1 cellular context compared by ENCODE assay signal in genomic region chr3:156606729-156607128, GRCh38.
TF ChIP-seq lines count a peak whose summit lies in the region.

No MANE protein-coding gene starts in this region.

TF ChIP-seq in GM23338, 12 proteins besides CTCF, POLR2A, EP300 and RAD21 (continued from another document):
- TF ChIP-seq, protein P1, sequence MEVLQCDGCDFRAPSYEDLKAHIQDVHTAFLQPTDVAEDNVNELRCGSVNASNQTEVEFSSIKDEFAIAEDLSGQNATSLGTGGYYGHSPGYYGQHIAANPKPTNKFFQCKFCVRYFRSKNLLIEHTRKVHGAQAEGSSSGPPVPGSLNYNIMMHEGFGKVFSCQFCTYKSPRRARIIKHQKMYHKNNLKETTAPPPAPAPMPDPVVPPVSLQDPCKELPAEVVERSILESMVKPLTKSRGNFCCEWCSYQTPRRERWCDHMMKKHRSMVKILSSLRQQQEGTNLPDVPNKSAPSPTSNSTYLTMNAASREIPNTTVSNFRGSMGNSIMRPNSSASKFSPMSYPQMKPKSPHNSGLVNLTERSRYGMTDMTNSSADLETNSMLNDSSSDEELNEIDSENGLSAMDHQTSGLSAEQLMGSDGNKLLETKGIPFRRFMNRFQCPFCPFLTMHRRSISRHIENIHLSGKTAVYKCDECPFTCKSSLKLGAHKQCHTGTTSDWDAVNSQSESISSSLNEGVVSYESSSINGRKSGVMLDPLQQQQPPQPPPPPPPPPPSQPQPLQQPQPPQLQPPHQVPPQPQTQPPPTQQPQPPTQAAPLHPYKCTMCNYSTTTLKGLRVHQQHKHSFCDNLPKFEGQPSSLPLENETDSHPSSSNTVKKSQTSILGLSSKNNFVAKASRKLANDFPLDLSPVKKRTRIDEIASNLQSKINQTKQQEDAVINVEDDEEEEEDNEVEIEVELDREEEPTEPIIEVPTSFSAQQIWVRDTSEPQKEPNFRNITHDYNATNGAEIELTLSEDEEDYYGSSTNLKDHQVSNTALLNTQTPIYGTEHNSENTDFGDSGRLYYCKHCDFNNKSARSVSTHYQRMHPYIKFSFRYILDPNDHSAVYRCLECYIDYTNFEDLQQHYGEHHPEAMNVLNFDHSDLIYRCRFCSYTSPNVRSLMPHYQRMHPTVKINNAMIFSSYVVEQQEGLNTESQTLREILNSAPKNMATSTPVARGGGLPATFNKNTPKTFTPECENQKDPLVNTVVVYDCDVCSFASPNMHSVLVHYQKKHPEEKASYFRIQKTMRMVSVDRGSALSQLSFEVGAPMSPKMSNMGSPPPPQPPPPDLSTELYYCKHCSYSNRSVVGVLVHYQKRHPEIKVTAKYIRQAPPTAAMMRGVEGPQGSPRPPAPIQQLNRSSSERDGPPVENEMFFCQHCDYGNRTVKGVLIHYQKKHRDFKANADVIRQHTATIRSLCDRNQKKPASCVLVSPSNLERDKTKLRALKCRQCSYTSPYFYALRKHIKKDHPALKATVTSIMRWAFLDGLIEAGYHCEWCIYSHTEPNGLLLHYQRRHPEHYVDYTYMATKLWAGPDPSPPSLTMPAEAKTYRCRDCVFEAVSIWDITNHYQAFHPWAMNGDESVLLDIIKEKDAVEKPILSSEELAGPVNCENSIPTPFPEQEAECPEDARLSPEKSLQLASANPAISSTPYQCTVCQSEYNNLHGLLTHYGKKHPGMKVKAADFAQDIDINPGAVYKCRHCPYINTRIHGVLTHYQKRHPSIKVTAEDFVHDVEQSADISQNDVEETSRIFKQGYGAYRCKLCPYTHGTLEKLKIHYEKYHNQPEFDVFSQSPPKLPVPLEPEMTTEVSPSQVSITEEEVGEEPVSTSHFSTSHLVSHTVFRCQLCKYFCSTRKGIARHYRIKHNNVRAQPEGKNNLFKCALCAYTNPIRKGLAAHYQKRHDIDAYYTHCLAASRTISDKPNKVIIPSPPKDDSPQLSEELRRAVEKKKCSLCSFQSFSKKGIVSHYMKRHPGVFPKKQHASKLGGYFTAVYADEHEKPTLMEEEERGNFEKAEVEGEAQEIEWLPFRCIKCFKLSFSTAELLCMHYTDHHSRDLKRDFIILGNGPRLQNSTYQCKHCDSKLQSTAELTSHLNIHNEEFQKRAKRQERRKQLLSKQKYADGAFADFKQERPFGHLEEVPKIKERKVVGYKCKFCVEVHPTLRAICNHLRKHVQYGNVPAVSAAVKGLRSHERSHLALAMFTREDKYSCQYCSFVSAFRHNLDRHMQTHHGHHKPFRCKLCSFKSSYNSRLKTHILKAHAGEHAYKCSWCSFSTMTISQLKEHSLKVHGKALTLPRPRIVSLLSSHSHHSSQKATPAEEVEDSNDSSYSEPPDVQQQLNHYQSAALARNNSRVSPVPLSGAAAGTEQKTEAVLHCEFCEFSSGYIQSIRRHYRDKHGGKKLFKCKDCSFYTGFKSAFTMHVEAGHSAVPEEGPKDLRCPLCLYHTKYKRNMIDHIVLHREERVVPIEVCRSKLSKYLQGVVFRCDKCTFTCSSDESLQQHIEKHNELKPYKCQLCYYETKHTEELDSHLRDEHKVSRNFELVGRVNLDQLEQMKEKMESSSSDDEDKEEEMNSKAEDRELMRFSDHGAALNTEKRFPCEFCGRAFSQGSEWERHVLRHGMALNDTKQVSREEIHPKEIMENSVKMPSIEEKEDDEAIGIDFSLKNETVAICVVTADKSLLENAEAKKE (CRISPR knock-in tag; IDR thresholded peaks at IDR 0.05) = no peak
- TF ChIP-seq CREB1 (CRISPR knock-in tag; IDR thresholded peaks at IDR 0.05; ENCODE audit: low read depth) = no peak
- no peak for TF ChIP-seq EZH2 (IDR thresholded peaks at IDR 0.05; ENCODE audit: low read depth, unreplicated experiment)
- no peak for TF ChIP-seq POLR2AphosphoS5 (IDR thresholded peaks at IDR 0.05; ENCODE audit: low read depth)
- TF ChIP-seq STAT1 (IDR thresholded peaks at IDR 0.05; ENCODE audit: unreplicated experiment) = no peak
- TF ChIP-seq ZNF331 (CRISPR knock-in tag; IDR thresholded peaks at IDR 0.05; ENCODE audit: low read depth) = no peak
- no peak for TF ChIP-seq NANOG (IDR thresholded peaks at IDR 0.05; ENCODE audit: borderline replicate concordance)
- no peak for TF ChIP-seq ETS1 (IDR thresholded peaks at IDR 0.05)
